31 cellular contexts compared by ENCODE assay signal in genomic region chr1:54136963-54137531, GRCh38. TPM values are rescaled to one million over a fixed set of nuclear protein-coding genes. Genes with fewer than 3 reads are reported as not detected.
DNase-seq lines count a peak whose midpoint lies in the region; ATAC-seq, FAIRE-seq and TF ChIP-seq lines count a peak whose summit lies in the region.
"Had no signal": no experiment of that assay in that cellular context is flagged by ENCODE, and none has a peak within 500 bp of the region (broad histone marks: within the 10 kb centered on the region; RNA-seq: fewer than 3 reads in every experiment).

No MANE protein-coding gene starts in this region.

- H2AFZ ChIP-seq in HepG2 (ENCODE audit: low read length) (no peak overlapping the region), neuronal stem cell (ENCODE audit: low read length) (peak overlapping the region; percentile 39)

- no peaks in the 10 kb centered on the region for H3K79me1 ChIP-seq in neuronal stem cell (ENCODE audit: low read depth, low read length)

- no peak for DNase-seq in HepG2 (ENCODE audit: low spot score)
- DNase-seq in right lobe of liver, result no peak
- DNase-seq in endothelial cell (ENCODE audit: low spot score), result no peak
- DNase-seq in neuronal stem cell (ENCODE audit: low spot score), result no peak
- DNase-seq in stimulated activated CD4-positive, alpha-beta T cell treated with anti-CD3 and anti-CD28 coated beads, Interleukin-15, amount 100 ng/mL, for 24 hours, result no peak
- DNase-seq in NCI-H2081 (lab: John Stamatoyannopoulos, UW), result no peak
- no peak for DNase-seq in glomerular visceral epithelial cell (ENCODE audit: extremely low spot score)
- DNase-seq: 8988T; activated CD4-positive, alpha-beta memory T cell treated with anti-CD3 and anti-CD28 coated beads for 36 hours; activated CD4-positive, CD25-positive, alpha-beta regulatory T cell treated with anti-CD3 and anti-CD28 coated beads, Interleukin-2, amount 50 U/mL, for 72 hours; activated naive CD4-positive, alpha-beta T cell; cerebellar nuclear complex; dorsolateral prefrontal cortex; gastrocnemius medialis; NCI-H446 treated with DMSO at 0.1 percent for 48 hours; RPMI8226; stimulated activated CD4-positive, alpha-beta T cell treated with anti-CD3 and anti-CD28 coated beads, Interleukin-12 subunit alpha, Interleukin-12 subunit beta, amount 100 ng/mL, for 4 hours; stimulated activated CD4-positive, alpha-beta T cell treated with anti-CD3 and anti-CD28 coated beads, Interleukin-4, amount 100 ng/mL, for 1 hour; T-helper 2 cell; tibial artery had no signal

- peak overlapping the region; percentile 88 for H2BK12ac ChIP-seq in neuronal stem cell (ENCODE audit: low read length)

- H4K91ac ChIP-seq in neuronal stem cell (ENCODE audit: low read depth, low read length, poor library complexity), result no peak overlapping the region

- H3K9me3 Mint-ChIP-seq in endothelial cell (ENCODE audit: unreplicated experiment), result peaks cover 5% of the 10 kb centered on the region
- H3K9me3 Mint-ChIP-seq: activated CD4-positive, alpha-beta memory T cell treated with anti-CD3 and anti-CD28 coated beads for 36 hours; IgD-negative memory B cell; natural killer cell treated with Interleukin-12 subunit alpha and Interleukin-12 subunit beta and Interleukin-15 and Interleukin-18, amount 100 ng/mL, for 72 hours had no signal

- peaks cover 10% of the 10 kb centered on the region for H3K36me3 Mint-ChIP-seq in endothelial cell (ENCODE audit: low read depth, unreplicated experiment)
- H3K36me3 Mint-ChIP-seq: activated CD4-positive, alpha-beta memory T cell treated with anti-CD3 and anti-CD28 coated beads for 36 hours; CD14-positive monocyte; natural killer cell treated with Interleukin-12 subunit alpha and Interleukin-12 subunit beta and Interleukin-15 and Interleukin-18, amount 100 ng/mL, for 72 hours had no signal

- no peak for TF ChIP-seq RAD21 in HepG2 (CRISPR knock-in tag; IDR thresholded peaks at IDR 0.05)

- in situ Hi-C loops in HepG2 (cut with HindIII; ENCODE audit: extremely low pct_ligation_motif_present, low pct_unique_long_range_greater_than_20kb), result no loop called here

- no peak overlapping the region for H3K14ac ChIP-seq in neuronal stem cell (ENCODE audit: low read length)

- peaks cover 9% of the 10 kb centered on the region for H3K27me3 Mint-ChIP-seq in endothelial cell (ENCODE audit: unreplicated experiment)
- H3K27me3 Mint-ChIP-seq: activated CD4-positive, alpha-beta memory T cell treated with anti-CD3 and anti-CD28 coated beads for 36 hours; natural killer cell treated with Interleukin-12 subunit alpha and Interleukin-12 subunit beta and Interleukin-15 and Interleukin-18, amount 100 ng/mL, for 72 hours had no signal

- H3K18ac ChIP-seq in neuronal stem cell (ENCODE audit: low read length), result no peak overlapping the region

- H3K4me1 ChIP-seq in HepG2 (ENCODE audit: insufficient read depth, low read length), result peaks cover 27% of the 10 kb centered on the region
- H3K4me1 ChIP-seq in right lobe of liver, result no peaks in the 10 kb centered on the region
- peaks cover 24 to 27% of the 10 kb centered on the region in 2 donors for H3K4me1 ChIP-seq in neuronal stem cell (ENCODE audit: control insufficient read depth in 2 of 2, insufficient read depth in 1 of 2, low read depth in 1 of 2, low read length in 2 of 2)
- H3K4me1 ChIP-seq: gastrocnemius medialis, right atrium auricular region had no signal

- H3K27me3 ChIP-seq in HepG2 (ENCODE audit: control insufficient read depth in 1 of 2, insufficient read depth in 2 of 2, low read length in 2 of 2) (peaks cover 0 to 12% of the 10 kb centered on the region in 2 experiments; a peak in 2 of 5 replicates), right lobe of liver (no peaks in the 10 kb centered on the region), neuronal stem cell (ENCODE audit: control insufficient read depth in 3 of 3, insufficient read depth in 3 of 3, low read depth in 1 of 3, low read length in 3 of 3) (peaks cover 0 to 4% (median 0%) of the 10 kb centered on the region in 3 experiments)
- H3K27me3 ChIP-seq: brain microvascular endothelial cell, dorsolateral prefrontal cortex, gastrocnemius medialis, right atrium auricular region, SJCRH30, tibial artery had no signal

- H3K79me2 ChIP-seq in HepG2 (ENCODE audit: insufficient read depth, low read length), result no peaks in the 10 kb centered on the region

- peak overlapping the region; percentile 57; the same call in 1 of the 2 replicates for H3K4me2 ChIP-seq in HepG2 (ENCODE audit: low read depth, low read length)
- no peak overlapping the region for H3K4me2 ChIP-seq in neuronal stem cell (ENCODE audit: insufficient read depth, low read length, poor library complexity, severe bottlenecking)

- no peak for FAIRE-seq in HepG2 (lab: Jason Lieb, UNC)
- FAIRE-seq: GM12892 had no signal

- TF ChIP-seq CTCF in HepG2 (CRISPR knock-in tag; IDR thresholded peaks at IDR 0.05) (no peak), right lobe of liver (IDR thresholded peaks at IDR 0.05) (no peak), endothelial cell (IDR thresholded peaks at IDR 0.05; ENCODE audit: unreplicated experiment) (no peak)

- POLR2A ChIA-PET in HepG2 (lab: Yijun Ruan, JAX), result interaction anchor here (1.5 kb wide), 1 partner anchor 15 kb away, joined by 5 read pairs; no protein-coding TSS in a partner anchor

- peak overlapping the region; percentile 20 for H3K27ac Mint-ChIP-seq in endothelial cell (ENCODE audit: unreplicated experiment)
- H3K27ac Mint-ChIP-seq: activated CD4-positive, alpha-beta memory T cell treated with anti-CD3 and anti-CD28 coated beads for 36 hours; IgD-negative memory B cell; natural killer cell treated with Interleukin-12 subunit alpha and Interleukin-12 subunit beta and Interleukin-15 and Interleukin-18, amount 100 ng/mL, for 72 hours had no signal

- no peak overlapping the region for H3K9ac ChIP-seq in HepG2 (ENCODE audit: insufficient read depth, low read depth, low read length)
- H3K9ac ChIP-seq in neuronal stem cell (ENCODE audit: low read depth, low read length, poor library complexity), result no peak overlapping the region

- peak overlapping the region; percentile 77 for H2BK15ac ChIP-seq in neuronal stem cell (ENCODE audit: low read length)

- no peak for TF ChIP-seq POLR2A in HepG2 (IDR thresholded peaks at IDR 0.05; ENCODE audit: insufficient read depth in 1 of 2, low read depth in 2 of 2, low read length in 2 of 2)
- TF ChIP-seq POLR2A in right lobe of liver (IDR thresholded peaks at IDR 0.05), result no peak

- H3K9me3 ChIP-seq in HepG2 (ENCODE audit: low read length) (no peaks in the 10 kb centered on the region), right lobe of liver (no peaks in the 10 kb centered on the region), neuronal stem cell (replicated peaks in 1 of 2; ENCODE audit: control insufficient read depth in 2 of 2, insufficient read depth in 1 of 2, low read depth in 1 of 2, low read length in 2 of 2) (peaks cover 0 to 2% of the 10 kb centered on the region in 2 donors)
- H3K9me3 ChIP-seq: gastrocnemius medialis, HAP-1, right atrium auricular region, SJCRH30, tibial artery had no signal

- no peak overlapping the region for H3K4ac ChIP-seq in neuronal stem cell (ENCODE audit: low read length)

- no peak for ATAC-seq in HepG2
- no peak for ATAC-seq in right lobe of liver
- no peak for ATAC-seq in HG03196 (IDR thresholded peaks at IDR 0.05; ENCODE audit: unreplicated experiment)
- ATAC-seq: gastrocnemius medialis had no signal

- H3K27ac ChIP-seq in HepG2 (ENCODE audit: extremely low read length, insufficient read depth, low read length) (no peak overlapping the region), right lobe of liver (no peak overlapping the region), neuronal stem cell (replicated peaks; ENCODE audit: low read length) (no peak overlapping the region)
- H3K27ac ChIP-seq: brain microvascular endothelial cell, dorsolateral prefrontal cortex, gastrocnemius medialis, right atrium auricular region, SJCRH30, tibial artery had no signal

- no peaks in the 10 kb centered on the region for H4K20me1 ChIP-seq in HepG2 (ENCODE audit: insufficient read depth, low read length)

- H3K36me3 ChIP-seq in HepG2 (replicated peaks in 1 of 2; ENCODE audit: control insufficient read depth in 1 of 2, insufficient read depth in 2 of 2, low read length in 2 of 2) (no peaks in the 10 kb centered on the region), right lobe of liver (no peaks in the 10 kb centered on the region), neuronal stem cell (replicated peaks in 1 of 2; ENCODE audit: control insufficient read depth in 2 of 2, insufficient read depth in 2 of 2, low read length in 2 of 2) (no peaks in the 10 kb centered on the region)
- H3K36me3 ChIP-seq: brain microvascular endothelial cell, gastrocnemius medialis, HAP-1, right atrium auricular region, SJCRH30, tibial artery had no signal

- no TSS peak for BruUV-seq in HepG2 (replicated peaks; lab: Mats Ljungman, UMichigan)

- peaks cover 19% of the 10 kb centered on the region for H3K4me1 Mint-ChIP-seq in endothelial cell (ENCODE audit: unreplicated experiment)
- H3K4me1 Mint-ChIP-seq: CD14-positive monocyte, IgD-negative memory B cell had no signal

- CTCF ChIA-PET in HepG2 (lab: Yijun Ruan, JAX; ENCODE audit: low intra/inter-chr PET ratio, low total read pairs), result no interaction called here

- peak overlapping the region; percentile 21 for H2BK5ac ChIP-seq in neuronal stem cell (ENCODE audit: low read length)

- H2AK5ac ChIP-seq in neuronal stem cell (ENCODE audit: low read depth, low read length), result peak overlapping the region; percentile 30

- whole genome bisulfite sequencing in HepG2 (ENCODE audit: low lambda C conversion rate), result 65% methylated on average over 7 of the region's 7 CpGs
- 78% methylated on average over 7 of the region's 7 CpGs for WGBS in right lobe of liver (ENCODE audit: insufficient coverage, low coverage, low lambda C conversion rate, missing lambda C conversion rate)
- no CpG with 5 or more reads among the region's 7 CpGs for WGBS in neuronal stem cell (ENCODE audit: extremely low coverage in 2 of 2, insufficient read length in 2 of 2, insufficient replicate concordance in 1 of 2), 2 donors

- TF ChIP-seq EP300 in HepG2 (IDR thresholded peaks at IDR 0.05; ENCODE audit: low read depth in 2 of 2, low read length in 2 of 2) (no peak), HepG2 (CRISPR knock-in tag; IDR thresholded peaks at IDR 0.05; ENCODE audit: borderline replicate concordance) (no peak)

- intact Hi-C loops in HepG2 (cut with micrococcal nuclease; ENCODE audit: unreplicated experiment) (no loop called here), right lobe of liver (cut with DNase I) (no loop called here)

- peak overlapping the region; percentile 84 for H3K4me3 Mint-ChIP-seq in endothelial cell (ENCODE audit: unreplicated experiment)
- H3K4me3 Mint-ChIP-seq: activated CD4-positive, alpha-beta memory T cell treated with anti-CD3 and anti-CD28 coated beads for 36 hours; CD14-positive monocyte; IgD-negative memory B cell; natural killer cell treated with Interleukin-12 subunit alpha and Interleukin-12 subunit beta and Interleukin-15 and Interleukin-18, amount 100 ng/mL, for 72 hours had no signal

- H3K4me3 ChIP-seq in HepG2 (replicated peaks in 1 of 3; ENCODE audit: insufficient read depth in 1 of 3, low read depth in 2 of 3, low read length in 3 of 3) (no peak overlapping the region), right lobe of liver (no peak overlapping the region), neuronal stem cell (ENCODE audit: low read length in 2 of 2) (no peak overlapping the region)
- H3K4me3 ChIP-seq: dorsolateral prefrontal cortex, gastrocnemius medialis, HAP-1, right atrium auricular region, SJCRH30, tibial artery had no signal

- H4K8ac ChIP-seq in neuronal stem cell (ENCODE audit: low read depth, low read length), result no peak overlapping the region

- H2BK120ac ChIP-seq in neuronal stem cell (ENCODE audit: low read depth, low read length), result peak overlapping the region; percentile 66

- H3K23ac ChIP-seq in neuronal stem cell (ENCODE audit: low read depth, low read length, poor library complexity), result no peak overlapping the region

RNA-seq across cellular contexts. Expression of gene CDCP2, which starts 15.8 kb away (rescaled TPM):
- total RNA-seq in HepG2 (2016; rRNA removed; fragmentation: Illumina TruSeq; extraction: Trizol), result not detected in 2 replicates
- not detected in 2 replicates for total RNA-seq in HepG2 (2016; cell fraction: cytosol; rRNA removed; fragmentation: Illumina TruSeq; extraction: Trizol; ENCODE audit: low read depth)
- total RNA-seq in HepG2 (2016; cell fraction: insoluble cytoplasmic fraction; rRNA removed; fragmentation: Illumina TruSeq; extraction: Trizol), result not detected in 2 replicates
- total RNA-seq in HepG2 (2016; cell fraction: membrane; rRNA removed; fragmentation: Illumina TruSeq; extraction: Trizol), result not detected in 2 replicates
- total RNA-seq in HepG2 (2016; cell fraction: nucleus; rRNA removed; fragmentation: Illumina TruSeq; extraction: Trizol), result not detected in 2 replicates
- polyA plus RNA-seq in HepG2 (2011; rRNA removed), result 0.03 TPM in 1 of 2 replicates, not detected in the other
- polyA plus RNA-seq in HepG2 (2011; cell fraction: cytosol; rRNA removed), result not detected in 2 replicates
- polyA plus RNA-seq in HepG2 (2011; cell fraction: nucleus; rRNA removed), result not detected in 2 replicates
- not detected in 2 replicates for polyA plus RNA-seq in HepG2 (2012)
- polyA plus RNA-seq in HepG2 (2016; cell fraction: cytosol; fragmentation: Illumina TruSeq; extraction: Trizol; ENCODE audit: low read depth), result not detected in 2 replicates
- polyA plus RNA-seq in HepG2 (2016; cell fraction: insoluble cytoplasmic fraction; fragmentation: Illumina TruSeq; extraction: Trizol; ENCODE audit: low read depth), result not detected in 2 replicates
- not detected in 2 replicates for polyA plus RNA-seq in HepG2 (2016; cell fraction: membrane; fragmentation: Illumina TruSeq; extraction: Trizol; ENCODE audit: low read depth)
- polyA plus RNA-seq in HepG2 (2016; cell fraction: nucleus; fragmentation: Illumina TruSeq; extraction: Trizol; ENCODE audit: insufficient read depth, low read depth), result not detected in 2 replicates
- not detected in 2 replicates for polyA minus RNA-seq in HepG2 (2011; rRNA and poly(A)+ RNA removed; ENCODE audit: low replicate concordance)
- polyA minus RNA-seq in HepG2 (2011; cell fraction: cytosol; rRNA and poly(A)+ RNA removed), result not detected in 2 replicates
- not detected in 2 replicates for polyA minus RNA-seq in HepG2 (2011; cell fraction: nucleus; rRNA and poly(A)+ RNA removed)
- total RNA-seq in right lobe of liver, result not detected
- 0.36 TPM for total RNA-seq in endothelial cell (ENCODE audit: unreplicated experiment)
- 0.03 TPM for polyA plus RNA-seq in neuronal stem cell (2013, experiment 1 of 2)
- 0.03 TPM for polyA plus RNA-seq in neuronal stem cell (2013, experiment 2 of 2)
- total RNA-seq: activated CD4-positive, alpha-beta memory T cell treated with anti-CD3 and anti-CD28 coated beads for 36 hours; fibroblast of lung; G401; gastrocnemius medialis; natural killer cell treated with Interleukin-12 subunit alpha and Interleukin-12 subunit beta and Interleukin-15 and Interleukin-18, amount 100 ng/mL, for 72 hours; right atrium auricular region; SJCRH30 had no signal
- polyA plus RNA-seq: CD14-positive monocyte, fibroblast of lung, IgD-negative memory B cell had no signal
